20 cellular contexts compared by ENCODE assay signal in genomic region chr11:118418770-118419169, GRCh38. TPM values are rescaled to one million over a fixed set of nuclear protein-coding genes. Genes with fewer than 3 reads are reported as not detected.
DNase-seq lines count a peak whose midpoint lies in the region; ATAC-seq, FAIRE-seq and TF ChIP-seq lines count a peak whose summit lies in the region.
"Had no signal": no experiment of that assay in that cellular context is flagged by ENCODE, and none has a peak within 500 bp of the region (broad histone marks: within the 10 kb centered on the region; RNA-seq: fewer than 3 reads in every experiment).

No MANE protein-coding gene starts in this region.

- ATAC-seq in left colon (peak; percentile 96), HG02610 (IDR thresholded peaks at IDR 0.05; ENCODE audit: unreplicated experiment) (no peak)
- ATAC-seq: A549, K562 had no signal

- DNase-seq in RCC 7860 (ENCODE audit: low spot score) = peak; percentile 42
- no peak for DNase-seq in left colon
- DNase-seq in osteoblast (ENCODE audit: insufficient read length, low spot score, missing footprints) = peak; percentile 22
- no peak for DNase-seq in COR-L47 (lab: John Stamatoyannopoulos, UW)
- DNase-seq in SHP77 (lab: John Stamatoyannopoulos, UW) = no peak
- DNase-seq: C1 segment of cervical spinal cord; CD4-positive, alpha-beta memory T cell; NCI-H2029; NCI-H446; NCI-H524 treated with DMSO at 0.1 percent for 48 hours; NCI-H774; Right ventricle myocardium superior; RPMI8226 had no signal

- no peaks in the 10 kb centered on the region for H4K20me1 ChIP-seq in DOHH2 (ENCODE audit: control insufficient read depth, insufficient read depth, low read depth, low read length)
- no peaks in the 10 kb centered on the region for H4K20me1 ChIP-seq in osteoblast (ENCODE audit: insufficient read depth, low read length)

- no peaks in the 10 kb centered on the region for H3K9me2 ChIP-seq in DOHH2 (replicated peaks; ENCODE audit: control insufficient read depth, low read length)

- H3K27me3 ChIP-seq in DOHH2 (ENCODE audit: control insufficient read depth, low read length) (no peaks in the 10 kb centered on the region), osteoblast (ENCODE audit: insufficient read depth, low read length) (no peaks in the 10 kb centered on the region)

- peak; percentile 84 for FAIRE-seq in RCC 7860 (lab: Jason Lieb, UNC)
- FAIRE-seq: A549, GM18507, H54, HTR-8/SVneo, K562 had no signal

- intact Hi-C loops in left colon (cut with DNase I, micrococcal nuclease) = no loop called here

- peaks cover 15% of the 10 kb centered on the region for H3F3A ChIP-seq in DOHH2 (ENCODE audit: control insufficient read depth, insufficient read depth)

- no peaks in the 10 kb centered on the region for H3K79me2 ChIP-seq in DOHH2 (ENCODE audit: control insufficient read depth, low read length)
- H3K79me2 ChIP-seq in osteoblast (ENCODE audit: insufficient read depth, low read length) = no peaks in the 10 kb centered on the region

- H2AFZ ChIP-seq in osteoblast (ENCODE audit: low read length) = no peak overlapping the region

- H3K9me3 ChIP-seq in DOHH2 (ENCODE audit: control insufficient read depth, insufficient read depth, low read length) (no peaks in the 10 kb centered on the region), osteoblast (ENCODE audit: low read depth, low read length) (no peaks in the 10 kb centered on the region)
- H3K9me3 ChIP-seq: A549 had no signal

- TF ChIP-seq CTCF in DOHH2 (IDR thresholded peaks at IDR 0.05; ENCODE audit: low read depth, low read length, poor library complexity, severe bottlenecking) (no peak), osteoblast (IDR thresholded peaks at IDR 0.05; ENCODE audit: extremely low read depth, low read depth, low read length) (no peak)

- H3K27ac ChIP-seq in DOHH2 (ENCODE audit: low read depth, low read length) (peak overlapping the region; percentile 42), osteoblast (ENCODE audit: low read depth, low read length) (no peak overlapping the region)
- H3K27ac ChIP-seq: A549 had no signal

- H3K4me1 ChIP-seq in DOHH2 (ENCODE audit: control insufficient read depth, low read length) = peaks cover 67% of the 10 kb centered on the region
- peaks cover 7% of the 10 kb centered on the region for H3K4me1 ChIP-seq in osteoblast (ENCODE audit: insufficient read depth, low read length)

- H3K4me3 ChIP-seq in DOHH2 (ENCODE audit: low read length) = peak overlapping the region; percentile 38
- H3K4me3 ChIP-seq in osteoblast (ENCODE audit: insufficient read depth, low read length) = no peak overlapping the region
- H3K4me3 ChIP-seq: A549, K562 had no signal

- peaks cover 10% of the 10 kb centered on the region for H3K36me3 ChIP-seq in DOHH2 (ENCODE audit: control insufficient read depth, low read length)
- H3K36me3 ChIP-seq in osteoblast (ENCODE audit: insufficient read depth, low read length) = no peaks in the 10 kb centered on the region

- peak overlapping the region; percentile 54 for H3K4me2 ChIP-seq in DOHH2 (ENCODE audit: low read length)
- no peak overlapping the region for H3K4me2 ChIP-seq in osteoblast (ENCODE audit: insufficient read depth, low read length)
- H3K4me2 ChIP-seq: A549 had no signal

RNA-seq across cellular contexts. Expression of gene ATP5MG, which starts 17.4 kb away (rescaled TPM):
- total RNA-seq in left colon = 100 to 1,000 TPM; 233 to 328 TPM
- total RNA-seq in osteoblast = 25.3 and 31.1 TPM in 2 replicates

RNA-seq across cellular contexts. Expression of gene KMT2A, which starts 17.5 kb away (rescaled TPM):
- total RNA-seq in left colon (10 to 100 TPM; 41.9 to 45.2 TPM), osteoblast (38.4 and 49.5 TPM in 2 replicates)

RNA-seq across cellular contexts. Expression of gene UBE4A, which starts 59.4 kb away (rescaled TPM):
- total RNA-seq in left colon (10 to 100 TPM; 40.3 to 45.6 TPM), osteoblast (63.0 and 63.4 TPM in 2 replicates)

Comparison
In these comparisons a context has a peak if more than half of its experiments do, and no peak if none do; other contexts are left out.
1. DNase-seq: peak in RCC 7860 (single experiment) and osteoblast (single experiment); none in left colon (0 of 2), COR-L47 (single experiment) and SHP77 (0 of 2).